Comparison of ENCODE assay signal across 14 cellular contexts in the genomic region with DNA sequence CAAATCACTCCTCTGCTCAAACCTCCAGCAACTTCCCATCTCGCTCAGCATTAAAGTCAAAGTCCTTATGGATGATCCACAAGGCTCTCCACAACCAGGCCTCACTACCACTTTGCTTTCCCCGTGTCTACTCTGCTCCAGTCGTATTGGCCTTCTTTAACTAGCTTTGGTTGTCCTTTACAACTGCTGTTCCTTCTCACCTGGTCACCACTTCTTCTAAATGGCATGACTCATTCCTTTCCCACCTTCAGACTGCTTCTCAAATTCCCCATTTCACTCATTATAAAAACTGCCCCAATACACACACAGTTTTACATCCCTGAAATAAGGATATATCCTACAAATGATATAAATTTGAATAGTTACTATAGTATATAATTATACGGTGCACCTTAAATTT. TPM values are rescaled to one million over a fixed set of nuclear protein-coding genes. Genes with fewer than 3 reads are reported as not detected.
DNase-seq lines count a peak whose midpoint lies in the region; ATAC-seq and TF ChIP-seq lines count a peak whose summit lies in the region.
"Had no signal": no experiment of that assay in that cellular context is flagged by ENCODE, and none has a peak within 500 bp of the region (broad histone marks: within the 10 kb centered on the region; RNA-seq: fewer than 3 reads in every experiment).

No MANE protein-coding gene starts in this region.

- H3K18ac ChIP-seq in H9 (ENCODE audit: insufficient read length, low read depth, low read length) = peak overlapping the region; percentile 51

- TF ChIP-seq CTCF in H9 (conservative IDR thresholded peaks at IDR 0.05) = no peak
- no peak for TF ChIP-seq CTCF in endodermal cell (conservative IDR thresholded peaks at IDR 0.05)

- H3K14ac ChIP-seq in H9 (ENCODE audit: insufficient read depth, low read length) = no peak overlapping the region; the same call in 1 of the 2 replicates

- no peak for DNase-seq in activated naive CD4-positive, alpha-beta T cell (lab: John Stamatoyannopoulos, UW)
- no peak for DNase-seq in H9
- no peak for DNase-seq in endodermal cell
- DNase-seq in stimulated activated naive B cell treated with anti-CD40 and anti-IgM and Interleukin-4, amounts not matched to agents 10 μg/mL and 1 μg/mL and 100 μg/mL, for 72 hours = no peak
- DNase-seq in effector memory CD4-positive, alpha-beta T cell = no peak
- DNase-seq: ACHN; CD4-positive, CD25-positive, alpha-beta regulatory T cell; DMS53; GM23248 had no signal

- no peak overlapping the region for H2BK5ac ChIP-seq in H9 (ENCODE audit: insufficient read length, low read length)

- no peak overlapping the region for H2AFZ ChIP-seq in H9 (ENCODE audit: low read length)
- H2AFZ ChIP-seq: GM23248 had no signal

- no peak overlapping the region for H4K91ac ChIP-seq in H9 (ENCODE audit: insufficient read length, low read depth, low read length)

- no peak overlapping the region for H4K5ac ChIP-seq in H9 (ENCODE audit: insufficient read length, low read depth, low read length)

- H4K20me1 ChIP-seq in H9 (ENCODE audit: control insufficient read depth, insufficient read depth, insufficient read length) = no peaks in the 10 kb centered on the region

- no peak overlapping the region for H2BK12ac ChIP-seq in H9 (ENCODE audit: insufficient read length, low read depth, low read length)

- H3K79me2 ChIP-seq in H9 (ENCODE audit: insufficient read depth, low read length) = peaks cover 2% of the 10 kb centered on the region; the same call in 1 of the 2 replicates

- no peak overlapping the region for H3T11ph ChIP-seq in H9 (ENCODE audit: low read length)

- no peak overlapping the region for H3K4ac ChIP-seq in H9 (ENCODE audit: low read depth, low read length)

- no peak overlapping the region for H2BK20ac ChIP-seq in H9 (ENCODE audit: low read depth, low read length, poor library complexity, severe bottlenecking)

- H4K8ac ChIP-seq in H9 (replicated peaks; ENCODE audit: insufficient read length, low read depth, low read length) = no peak overlapping the region

- H2BK120ac ChIP-seq in H9 (ENCODE audit: low read depth, low read length, poor library complexity, severe bottlenecking) = no peak overlapping the region

- H3K27ac Mint-ChIP-seq in activated naive CD4-positive, alpha-beta T cell treated with anti-CD3 and anti-CD28 coated beads, Interleukin-2, amount 50 U/mL, for 24 hours = peak overlapping the region; percentile 25
- peak overlapping the region; percentile 10 to 13 (median 11); a peak in 4 of 7 replicates for H3K27ac Mint-ChIP-seq in H9
- peak overlapping the region; percentile 1 for H3K27ac Mint-ChIP-seq in endodermal cell
- no peak overlapping the region for H3K27ac Mint-ChIP-seq in stimulated activated naive B cell treated with anti-CD40 and anti-IgM and Interleukin-4, amounts not matched to agents 10 μg/mL and 1 μg/mL and 100 μg/mL, for 72 hours
- H3K27ac Mint-ChIP-seq: CD4-positive, CD25-positive, alpha-beta regulatory T cell had no signal

- H3K4me1 ChIP-seq in H9 (ENCODE audit: insufficient read depth, low read length) = peaks cover 4% of the 10 kb centered on the region; the same call in 1 of the 2 replicates
- H3K4me1 ChIP-seq in endodermal cell (ENCODE audit: control insufficient read depth, insufficient read depth, low read length) = peaks cover 6% of the 10 kb centered on the region
- H3K4me1 ChIP-seq in effector memory CD4-positive, alpha-beta T cell (ENCODE audit: control insufficient read depth, insufficient read depth, low read length, poor library complexity, severe bottlenecking) = no peaks in the 10 kb centered on the region
- H3K4me1 ChIP-seq: BLaER1 treated with 17β-estradiol and CSF1 and Interleukin-3, amounts not matched to agents 10 nM and 100 nM had no signal

- H3K4me3 Mint-ChIP-seq in activated naive CD4-positive, alpha-beta T cell treated with anti-CD3 and anti-CD28 coated beads, Interleukin-2, amount 50 U/mL, for 24 hours = no peak overlapping the region
- H3K4me3 Mint-ChIP-seq in H9 = no peak overlapping the region
- no peak overlapping the region for H3K4me3 Mint-ChIP-seq in endodermal cell
- H3K4me3 Mint-ChIP-seq in stimulated activated naive B cell treated with anti-CD40 and anti-IgM and Interleukin-4, amounts not matched to agents 10 μg/mL and 1 μg/mL and 100 μg/mL, for 72 hours = no peak overlapping the region
- H3K4me3 Mint-ChIP-seq: CD4-positive, CD25-positive, alpha-beta regulatory T cell had no signal

- no peaks in the 10 kb centered on the region for H3K9me3 ChIP-seq in H9 (ENCODE audit: control insufficient read depth, low read depth, low read length)
- H3K9me3 ChIP-seq in endodermal cell (ENCODE audit: control insufficient read depth, low read length) = peaks cover 5% of the 10 kb centered on the region
- no peaks in the 10 kb centered on the region for H3K9me3 ChIP-seq in effector memory CD4-positive, alpha-beta T cell (ENCODE audit: control insufficient read depth, low read length)
- H3K9me3 ChIP-seq: HAP-1 had no signal

- peaks cover 6% of the 10 kb centered on the region for H3K79me1 ChIP-seq in H9 (ENCODE audit: insufficient read depth, low read depth, low read length, poor library complexity, severe bottlenecking)

- no peak overlapping the region for H3K4me3 ChIP-seq in endodermal cell (ENCODE audit: low read length)
- H3K4me3 ChIP-seq in effector memory CD4-positive, alpha-beta T cell (ENCODE audit: insufficient read depth, low read depth, low read length, poor library complexity, severe bottlenecking) = no peak overlapping the region
- H3K4me3 ChIP-seq: BLaER1 treated with 17β-estradiol and CSF1 and Interleukin-3, amounts not matched to agents 10 nM and 100 nM; GM23248; HAP-1 had no signal

- H3K27ac ChIP-seq in H9 (ENCODE audit: insufficient read length, low read depth, low read length) (no peak overlapping the region), endodermal cell (ENCODE audit: low read depth, low read length) (no peak overlapping the region)
- H3K27ac ChIP-seq in effector memory CD4-positive, alpha-beta T cell (ENCODE audit: insufficient read depth, low read length, poor library complexity, severe bottlenecking) = no peak overlapping the region
- H3K27ac ChIP-seq: BLaER1 treated with 17β-estradiol and CSF1 and Interleukin-3, amounts not matched to agents 10 nM and 100 nM; GM23248; HL-60 had no signal

- no peak overlapping the region for H3K4me2 ChIP-seq in H9 (ENCODE audit: insufficient read depth, insufficient read length, low read length)
- H3K4me2 ChIP-seq: BLaER1 treated with 17β-estradiol and CSF1 and Interleukin-3, amounts not matched to agents 10 nM and 100 nM had no signal

- no CpG with 5 or more reads among the region's 4 CpGs for WGBS in H9 (ENCODE audit: extremely low coverage, insufficient read length, low lambda C conversion rate)
- WGBS in endodermal cell (ENCODE audit: insufficient coverage in 1 of 2, insufficient read length in 1 of 2), 2 experiments = 90 to 100% methylated on average over 3 to 4 of the region's 4 CpGs

- H3K4me1 Mint-ChIP-seq in activated naive CD4-positive, alpha-beta T cell treated with anti-CD3 and anti-CD28 coated beads, Interleukin-2, amount 50 U/mL, for 24 hours = peaks cover 69% of the 10 kb centered on the region
- H3K4me1 Mint-ChIP-seq in H9 (peaks cover 27 to 31% of the 10 kb centered on the region in 2 experiments), endodermal cell (peaks cover 38% of the 10 kb centered on the region)
- H3K4me1 Mint-ChIP-seq in stimulated activated naive B cell treated with anti-CD40 and anti-IgM and Interleukin-4, amounts not matched to agents 10 μg/mL and 1 μg/mL and 100 μg/mL, for 72 hours = peaks cover 16 to 38% of the 10 kb centered on the region in 2 donors

- peak; percentile 42 to 71 for ATAC-seq in stimulated activated naive B cell treated with anti-CD40 and anti-IgM and Interleukin-4, amounts not matched to agents 10 μg/mL and 1 μg/mL and 100 μg/mL, for 72 hours (replicated peaks)
- ATAC-seq in HG03039 (IDR thresholded peaks at IDR 0.05; ENCODE audit: unreplicated experiment) = no peak

- no peaks in the 10 kb centered on the region for H3K23me2 ChIP-seq in H9 (ENCODE audit: insufficient read length, low read depth, low read length, poor library complexity, severe bottlenecking)

- H3K27me3 ChIP-seq in H9 (ENCODE audit: insufficient read depth, low read length) (no peaks in the 10 kb centered on the region), endodermal cell (ENCODE audit: control insufficient read depth, insufficient read depth, low read length, poor library complexity, severe bottlenecking) (no peaks in the 10 kb centered on the region)
- H3K27me3 ChIP-seq in effector memory CD4-positive, alpha-beta T cell (replicated peaks; ENCODE audit: control insufficient read depth, insufficient read depth, low read length, poor library complexity, severe bottlenecking) = no peaks in the 10 kb centered on the region
- H3K27me3 ChIP-seq: BLaER1 treated with 17β-estradiol and CSF1 and Interleukin-3, amounts not matched to agents 10 nM and 100 nM had no signal

- H3K36me3 Mint-ChIP-seq in activated naive CD4-positive, alpha-beta T cell treated with anti-CD3 and anti-CD28 coated beads, Interleukin-2, amount 50 U/mL, for 24 hours = peaks cover 48% of the 10 kb centered on the region
- H3K36me3 Mint-ChIP-seq in H9 (ENCODE audit: insufficient read depth in 1 of 3, low read depth in 3 of 3) (no peaks in the 10 kb centered on the region), endodermal cell (ENCODE audit: low read depth) (peaks cover 17% of the 10 kb centered on the region)
- H3K36me3 Mint-ChIP-seq in stimulated activated naive B cell treated with anti-CD40 and anti-IgM and Interleukin-4, amounts not matched to agents 10 μg/mL and 1 μg/mL and 100 μg/mL, for 72 hours = peaks cover 39 to 53% of the 10 kb centered on the region in 2 donors

- H3K9me3 Mint-ChIP-seq in activated naive CD4-positive, alpha-beta T cell treated with anti-CD3 and anti-CD28 coated beads, Interleukin-2, amount 50 U/mL, for 24 hours = peaks cover 30% of the 10 kb centered on the region
- H3K9me3 Mint-ChIP-seq in H9 (no peaks in the 10 kb centered on the region; a peak in 1 of 5 replicates), endodermal cell (peaks cover 3% of the 10 kb centered on the region)
- peaks cover 15 to 17% of the 10 kb centered on the region in 2 donors for H3K9me3 Mint-ChIP-seq in stimulated activated naive B cell treated with anti-CD40 and anti-IgM and Interleukin-4, amounts not matched to agents 10 μg/mL and 1 μg/mL and 100 μg/mL, for 72 hours

- no peaks in the 10 kb centered on the region for H3K27me3 Mint-ChIP-seq in activated naive CD4-positive, alpha-beta T cell treated with anti-CD3 and anti-CD28 coated beads, Interleukin-2, amount 50 U/mL, for 24 hours
- H3K27me3 Mint-ChIP-seq in H9 (ENCODE audit: low read depth) = no peaks in the 10 kb centered on the region
- H3K27me3 Mint-ChIP-seq in endodermal cell (ENCODE audit: insufficient read depth) = no peaks in the 10 kb centered on the region
- H3K27me3 Mint-ChIP-seq in stimulated activated naive B cell treated with anti-CD40 and anti-IgM and Interleukin-4, amounts not matched to agents 10 μg/mL and 1 μg/mL and 100 μg/mL, for 72 hours = no peaks in the 10 kb centered on the region
- H3K27me3 Mint-ChIP-seq: CD4-positive, CD25-positive, alpha-beta regulatory T cell had no signal

- no peak overlapping the region for H3K56ac ChIP-seq in H9 (ENCODE audit: insufficient read length, low read depth, low read length)

- no peak overlapping the region for H3K23ac ChIP-seq in H9 (ENCODE audit: insufficient read length, low read depth, low read length)

- H2BK15ac ChIP-seq in H9 (ENCODE audit: low read depth, low read length) = no peak overlapping the region

- H3K9ac ChIP-seq in H9 (ENCODE audit: extremely low read depth, insufficient read length, low read length) = no peak overlapping the region
- no peak overlapping the region for H3K9ac ChIP-seq in endodermal cell (ENCODE audit: extremely low read depth, low read length, poor library complexity, severe bottlenecking)
- H3K9ac ChIP-seq: BLaER1 treated with 17β-estradiol and CSF1 and Interleukin-3, amounts not matched to agents 10 nM and 100 nM; GM23248 had no signal

- no peak overlapping the region for H2AK5ac ChIP-seq in H9 (ENCODE audit: insufficient read length, low read length)

- H3K36me3 ChIP-seq in endodermal cell (ENCODE audit: control insufficient read depth, insufficient read depth, low read length) = peaks cover 7% of the 10 kb centered on the region
- H3K36me3 ChIP-seq in effector memory CD4-positive, alpha-beta T cell (ENCODE audit: control insufficient read depth, insufficient read depth, low read length) = no peaks in the 10 kb centered on the region
- H3K36me3 ChIP-seq: HAP-1 had no signal

RNA-seq across cellular contexts. Expression of gene CERT1, which starts 30.4 kb away (rescaled TPM):
- 48.1 and 50.2 TPM in 2 replicates for total RNA-seq in H9 (2021)
- total RNA-seq in endodermal cell = 10 to 100 TPM; 51.0 to 73.5 TPM
- polyA plus RNA-seq in endodermal cell (2013, experiment 1 of 2) = 25.8 TPM
- polyA plus RNA-seq in endodermal cell (2013, experiment 2 of 2) = 29.1 TPM

RNA-seq across cellular contexts. Expression of gene POLK, which starts 30.7 kb away (rescaled TPM):
- 7.6 and 9.9 TPM in 2 replicates for total RNA-seq in H9 (2021)
- total RNA-seq in endodermal cell = 10 to 100 TPM; 11.3 to 14.8 TPM
- polyA plus RNA-seq in endodermal cell (2013, experiment 1 of 2) = 15.2 TPM
- 15.4 TPM for polyA plus RNA-seq in endodermal cell (2013, experiment 2 of 2)
